In the genomic region with DNA sequence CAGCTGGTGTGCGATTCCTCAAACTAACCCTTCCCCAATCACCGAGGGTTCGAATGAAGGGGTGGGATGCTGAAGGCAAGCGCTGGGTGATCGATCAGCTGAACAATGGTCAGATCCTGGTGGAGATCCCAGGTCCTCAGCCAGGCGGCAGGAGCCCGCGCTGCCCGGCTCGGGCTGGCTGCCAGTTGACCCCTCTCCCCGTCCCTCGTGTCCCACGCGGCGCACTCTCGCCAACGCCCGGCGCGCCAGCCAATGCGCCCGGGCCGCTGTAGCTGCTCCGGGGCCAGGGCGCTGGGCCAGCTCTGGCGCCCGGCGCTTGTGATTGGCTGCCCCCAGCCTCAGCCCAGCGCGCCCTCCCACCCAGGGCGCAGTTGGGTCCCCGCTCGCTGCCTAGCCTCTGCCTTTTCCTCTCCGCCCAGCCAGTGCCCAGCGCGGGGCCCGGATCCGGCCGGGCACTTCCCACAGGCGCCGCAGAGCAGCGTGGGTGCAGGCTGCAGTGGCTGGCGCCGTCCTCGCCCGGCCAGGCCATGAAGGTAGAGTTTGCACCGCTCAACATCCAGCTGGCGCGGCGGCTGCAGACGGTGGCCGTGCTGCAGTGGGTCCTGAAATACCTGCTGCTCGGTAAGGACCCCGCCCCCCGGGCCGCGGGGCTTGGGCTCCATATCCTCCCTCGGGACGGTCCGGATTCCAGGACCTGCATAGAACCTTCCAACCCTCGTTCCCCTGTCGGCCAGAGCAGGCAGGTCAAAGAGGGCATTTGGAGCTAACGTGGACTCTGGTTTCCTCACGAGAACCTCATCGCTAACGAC, we compare ENCODE assay signal across 8 cellular contexts. TPM values are rescaled to one million over a fixed set of nuclear protein-coding genes. Genes with fewer than 3 reads are reported as not detected.
DNase-seq lines count a peak whose midpoint lies in the region; ATAC-seq and TF ChIP-seq lines count a peak whose summit lies in the region.

A gene with protein sequence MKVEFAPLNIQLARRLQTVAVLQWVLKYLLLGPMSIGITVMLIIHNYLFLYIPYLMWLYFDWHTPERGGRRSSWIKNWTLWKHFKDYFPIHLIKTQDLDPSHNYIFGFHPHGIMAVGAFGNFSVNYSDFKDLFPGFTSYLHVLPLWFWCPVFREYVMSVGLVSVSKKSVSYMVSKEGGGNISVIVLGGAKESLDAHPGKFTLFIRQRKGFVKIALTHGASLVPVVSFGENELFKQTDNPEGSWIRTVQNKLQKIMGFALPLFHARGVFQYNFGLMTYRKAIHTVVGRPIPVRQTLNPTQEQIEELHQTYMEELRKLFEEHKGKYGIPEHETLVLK (plus strand): TSS at position 400 of the 809 bp plus-strand sequence. CDS start 128 bp downstream, at position 528.

- H3K4me1 Mint-ChIP-seq in type B pancreatic cell (ENCODE audit: unreplicated experiment), result no peaks in the 10 kb centered on the region

- peak within 1 kb of the TSS; percentile 4 for H3K27ac Mint-ChIP-seq in type B pancreatic cell

- ATAC-seq in mucosa of descending colon (peak; percentile 89), GM18505 (IDR thresholded peaks at IDR 0.05; ENCODE audit: unreplicated experiment) (no peak), HG02973 (IDR thresholded peaks at IDR 0.05; ENCODE audit: unreplicated experiment) (no peak)

- no peak within 1 kb of the TSS for H3K4me3 ChIP-seq in mucosa of descending colon

- intact Hi-C loops in mucosa of descending colon (cut with DNase I, micrococcal nuclease), result no loop called here

- peaks cover 63% of the 10 kb centered on the region for H3K27me3 Mint-ChIP-seq in type B pancreatic cell

- no peaks in the 10 kb centered on the region for H3K36me3 Mint-ChIP-seq in type B pancreatic cell

- no peaks in the 10 kb centered on the region for H3K9me3 Mint-ChIP-seq in type B pancreatic cell

- TF ChIP-seq POLR2A in erythroblast (IDR thresholded peaks at IDR 0.05; ENCODE audit: low read length) (no peak), GM18505 (IDR thresholded peaks at IDR 0.05; ENCODE audit: borderline replicate concordance, extremely low read depth, insufficient read depth, insufficient read length) (no peak)

- no peaks in the 10 kb centered on the region for H3K36me3 ChIP-seq in mucosa of descending colon (ENCODE audit: low read depth)

- H3K9me3 ChIP-seq in mucosa of descending colon, result no peaks in the 10 kb centered on the region

- H3K4me3 Mint-ChIP-seq in type B pancreatic cell, result peak within 1 kb of the TSS; percentile 83

- TF ChIP-seq CTCF in mucosa of descending colon (IDR thresholded peaks at IDR 0.05), result no peak
- TF ChIP-seq CTCF in type B pancreatic cell (conservative IDR thresholded peaks at IDR 0.05), result peak; percentile 59

- H3K4me1 ChIP-seq in mucosa of descending colon (ENCODE audit: low read depth), result peaks cover 2% of the 10 kb centered on the region

- DNase-seq in activated CD8-positive, alpha-beta memory T cell treated with anti-CD3 and anti-CD28 coated beads, Interleukin-2, amount 50 U/mL, for 48 hours, result peak; percentile 53
- DNase-seq in activated CD8-positive, alpha-beta memory T cell treated with anti-CD3 and anti-CD28 coated beads, Interleukin-2, amount 50 U/mL, for 4 hours, result no peak
- DNase-seq in NCI-H774 (lab: John Stamatoyannopoulos, UW) (peak; percentile 26), erythroblast (lab: John Stamatoyannopoulos, UW) (peak; percentile 20 to 47), mucosa of descending colon (peak; percentile 40 to 66 (median 60)), type B pancreatic cell (ENCODE audit: extremely low spot score, unreplicated experiment) (no peak)

RNA-seq across cellular contexts. Expression of the gene that starts here (rescaled TPM):
- total RNA-seq in mucosa of descending colon (under 1 TPM in 1 of 3 donors, not detected in 2; 0.38 TPM), type B pancreatic cell (ENCODE audit: low replicate concordance) (0.45 TPM in 1 of 2 replicates, not detected in the other)

Comparison
In these comparisons a context has a peak if more than half of its experiments do, and no peak if none do; other contexts are left out.
1. DNase-seq: peak in activated CD8-positive, alpha-beta memory T cell treated with anti-CD3 and anti-CD28 coated beads, Interleukin-2, amount 50 U/mL, for 48 hours (single experiment), NCI-H774 (single experiment) and erythroblast (2 of 2); none in activated CD8-positive, alpha-beta memory T cell treated with anti-CD3 and anti-CD28 coated beads, Interleukin-2, amount 50 U/mL, for 4 hours (single experiment) and type B pancreatic cell (single experiment).
2. Peak in DNase-seq and ATAC-seq in mucosa of descending colon; RNA of the gene not detected or under 1 TPM.